1 cellular context compared by ENCODE assay signal in the genomic region with DNA sequence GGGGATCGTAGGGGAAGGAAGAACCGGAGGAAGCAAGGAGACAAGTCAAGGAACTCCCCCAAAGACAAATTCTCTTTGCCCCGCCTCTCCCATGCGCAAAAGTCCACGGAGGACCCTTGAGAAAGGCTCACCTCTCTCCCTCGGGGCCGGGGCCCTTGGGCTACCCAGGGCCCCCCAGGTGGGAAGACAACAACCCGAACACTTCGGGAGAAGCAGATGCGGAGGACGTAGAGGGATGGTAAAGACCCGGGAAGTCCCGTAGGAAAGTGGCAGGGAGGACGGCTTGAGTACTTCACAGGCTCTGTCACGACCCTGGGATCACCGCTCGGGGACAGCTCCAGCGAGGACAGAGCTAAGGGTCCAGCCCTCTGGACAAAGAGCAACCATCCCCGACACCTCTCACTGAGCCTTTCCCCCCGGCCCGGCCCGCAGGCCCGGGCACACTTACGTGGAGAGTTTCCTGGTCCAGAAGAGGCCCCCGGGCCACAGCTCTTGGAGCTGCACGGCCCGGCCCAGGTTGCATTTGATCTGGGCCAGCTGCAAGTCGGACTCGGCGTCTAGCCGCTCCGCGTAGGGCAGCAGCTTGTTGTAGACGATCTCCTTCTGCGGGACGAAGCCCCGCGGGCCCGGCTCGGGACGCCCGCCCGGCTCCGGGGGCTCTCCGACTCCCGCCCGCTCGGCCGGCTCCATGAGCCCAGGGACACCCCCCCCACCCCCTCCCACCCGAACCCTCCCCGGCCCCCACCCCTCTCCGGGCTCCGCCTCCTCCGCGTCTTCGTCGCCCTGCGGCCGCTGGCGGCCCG.
A peak's percentile ranks its signal among the peaks of the same experiment; 100 is the strongest.
TF ChIP-seq lines count a peak whose summit lies in the region.

No MANE protein-coding gene starts in this region.

TF ChIP-seq in H1, 55 proteins besides CTCF, POLR2A, EP300 and RAD21 (continued from another document):
- TF ChIP-seq, protein P1, sequence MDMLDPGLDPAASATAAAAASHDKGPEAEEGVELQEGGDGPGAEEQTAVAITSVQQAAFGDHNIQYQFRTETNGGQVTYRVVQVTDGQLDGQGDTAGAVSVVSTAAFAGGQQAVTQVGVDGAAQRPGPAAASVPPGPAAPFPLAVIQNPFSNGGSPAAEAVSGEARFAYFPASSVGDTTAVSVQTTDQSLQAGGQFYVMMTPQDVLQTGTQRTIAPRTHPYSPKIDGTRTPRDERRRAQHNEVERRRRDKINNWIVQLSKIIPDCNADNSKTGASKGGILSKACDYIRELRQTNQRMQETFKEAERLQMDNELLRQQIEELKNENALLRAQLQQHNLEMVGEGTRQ (IDR thresholded peaks at IDR 0.05; ENCODE audit: low read length): no peak
- TF ChIP-seq KDM4A (IDR thresholded peaks at IDR 0.05; ENCODE audit: low read depth, low read length, severe bottlenecking) (peak; percentile 26), KDM5A (IDR thresholded peaks at IDR 0.05; ENCODE audit: low read length) (no peak), RNF2 (IDR thresholded peaks at IDR 0.05; ENCODE audit: borderline replicate concordance, low read depth, low read length, missing control alignments, poor library complexity, severe bottlenecking) (no peak), RBBP5 (IDR thresholded peaks at IDR 0.05; ENCODE audit: borderline replicate concordance, low read depth, low read length) (0 out of 2 replicates have a peak, but pooled peaks have one; percentile 12), SP2 (IDR thresholded peaks at IDR 0.05; ENCODE audit: low read length) (no peak), NRF1 (IDR thresholded peaks at IDR 0.05; ENCODE audit: low read depth, low read length) (no peak), YY1 (IDR thresholded peaks at IDR 0.05; ENCODE audit: low read depth, low read length) (no peak), FOSL1 (IDR thresholded peaks at IDR 0.05; ENCODE audit: insufficient read depth, low read depth, low read length) (no peak), GABPA (IDR thresholded peaks at IDR 0.05; ENCODE audit: borderline replicate concordance, insufficient read depth, low read length) (no peak), POLR2AphosphoS5 (IDR thresholded peaks at IDR 0.05; ENCODE audit: low read depth, low read length) (0 out of 2 replicates have a peak, but pooled peaks have one; percentile 46), HDAC2 (IDR thresholded peaks at IDR 0.05; ENCODE audit: borderline replicate concordance in 1 of 2, low read depth in 2 of 2, low read length in 2 of 2) (no peak)
- TF ChIP-seq, protein P2, sequence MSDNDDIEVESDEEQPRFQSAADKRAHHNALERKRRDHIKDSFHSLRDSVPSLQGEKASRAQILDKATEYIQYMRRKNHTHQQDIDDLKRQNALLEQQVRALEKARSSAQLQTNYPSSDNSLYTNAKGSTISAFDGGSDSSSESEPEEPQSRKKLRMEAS (IDR thresholded peaks at IDR 0.05): no peak
- TF ChIP-seq, protein P3, sequence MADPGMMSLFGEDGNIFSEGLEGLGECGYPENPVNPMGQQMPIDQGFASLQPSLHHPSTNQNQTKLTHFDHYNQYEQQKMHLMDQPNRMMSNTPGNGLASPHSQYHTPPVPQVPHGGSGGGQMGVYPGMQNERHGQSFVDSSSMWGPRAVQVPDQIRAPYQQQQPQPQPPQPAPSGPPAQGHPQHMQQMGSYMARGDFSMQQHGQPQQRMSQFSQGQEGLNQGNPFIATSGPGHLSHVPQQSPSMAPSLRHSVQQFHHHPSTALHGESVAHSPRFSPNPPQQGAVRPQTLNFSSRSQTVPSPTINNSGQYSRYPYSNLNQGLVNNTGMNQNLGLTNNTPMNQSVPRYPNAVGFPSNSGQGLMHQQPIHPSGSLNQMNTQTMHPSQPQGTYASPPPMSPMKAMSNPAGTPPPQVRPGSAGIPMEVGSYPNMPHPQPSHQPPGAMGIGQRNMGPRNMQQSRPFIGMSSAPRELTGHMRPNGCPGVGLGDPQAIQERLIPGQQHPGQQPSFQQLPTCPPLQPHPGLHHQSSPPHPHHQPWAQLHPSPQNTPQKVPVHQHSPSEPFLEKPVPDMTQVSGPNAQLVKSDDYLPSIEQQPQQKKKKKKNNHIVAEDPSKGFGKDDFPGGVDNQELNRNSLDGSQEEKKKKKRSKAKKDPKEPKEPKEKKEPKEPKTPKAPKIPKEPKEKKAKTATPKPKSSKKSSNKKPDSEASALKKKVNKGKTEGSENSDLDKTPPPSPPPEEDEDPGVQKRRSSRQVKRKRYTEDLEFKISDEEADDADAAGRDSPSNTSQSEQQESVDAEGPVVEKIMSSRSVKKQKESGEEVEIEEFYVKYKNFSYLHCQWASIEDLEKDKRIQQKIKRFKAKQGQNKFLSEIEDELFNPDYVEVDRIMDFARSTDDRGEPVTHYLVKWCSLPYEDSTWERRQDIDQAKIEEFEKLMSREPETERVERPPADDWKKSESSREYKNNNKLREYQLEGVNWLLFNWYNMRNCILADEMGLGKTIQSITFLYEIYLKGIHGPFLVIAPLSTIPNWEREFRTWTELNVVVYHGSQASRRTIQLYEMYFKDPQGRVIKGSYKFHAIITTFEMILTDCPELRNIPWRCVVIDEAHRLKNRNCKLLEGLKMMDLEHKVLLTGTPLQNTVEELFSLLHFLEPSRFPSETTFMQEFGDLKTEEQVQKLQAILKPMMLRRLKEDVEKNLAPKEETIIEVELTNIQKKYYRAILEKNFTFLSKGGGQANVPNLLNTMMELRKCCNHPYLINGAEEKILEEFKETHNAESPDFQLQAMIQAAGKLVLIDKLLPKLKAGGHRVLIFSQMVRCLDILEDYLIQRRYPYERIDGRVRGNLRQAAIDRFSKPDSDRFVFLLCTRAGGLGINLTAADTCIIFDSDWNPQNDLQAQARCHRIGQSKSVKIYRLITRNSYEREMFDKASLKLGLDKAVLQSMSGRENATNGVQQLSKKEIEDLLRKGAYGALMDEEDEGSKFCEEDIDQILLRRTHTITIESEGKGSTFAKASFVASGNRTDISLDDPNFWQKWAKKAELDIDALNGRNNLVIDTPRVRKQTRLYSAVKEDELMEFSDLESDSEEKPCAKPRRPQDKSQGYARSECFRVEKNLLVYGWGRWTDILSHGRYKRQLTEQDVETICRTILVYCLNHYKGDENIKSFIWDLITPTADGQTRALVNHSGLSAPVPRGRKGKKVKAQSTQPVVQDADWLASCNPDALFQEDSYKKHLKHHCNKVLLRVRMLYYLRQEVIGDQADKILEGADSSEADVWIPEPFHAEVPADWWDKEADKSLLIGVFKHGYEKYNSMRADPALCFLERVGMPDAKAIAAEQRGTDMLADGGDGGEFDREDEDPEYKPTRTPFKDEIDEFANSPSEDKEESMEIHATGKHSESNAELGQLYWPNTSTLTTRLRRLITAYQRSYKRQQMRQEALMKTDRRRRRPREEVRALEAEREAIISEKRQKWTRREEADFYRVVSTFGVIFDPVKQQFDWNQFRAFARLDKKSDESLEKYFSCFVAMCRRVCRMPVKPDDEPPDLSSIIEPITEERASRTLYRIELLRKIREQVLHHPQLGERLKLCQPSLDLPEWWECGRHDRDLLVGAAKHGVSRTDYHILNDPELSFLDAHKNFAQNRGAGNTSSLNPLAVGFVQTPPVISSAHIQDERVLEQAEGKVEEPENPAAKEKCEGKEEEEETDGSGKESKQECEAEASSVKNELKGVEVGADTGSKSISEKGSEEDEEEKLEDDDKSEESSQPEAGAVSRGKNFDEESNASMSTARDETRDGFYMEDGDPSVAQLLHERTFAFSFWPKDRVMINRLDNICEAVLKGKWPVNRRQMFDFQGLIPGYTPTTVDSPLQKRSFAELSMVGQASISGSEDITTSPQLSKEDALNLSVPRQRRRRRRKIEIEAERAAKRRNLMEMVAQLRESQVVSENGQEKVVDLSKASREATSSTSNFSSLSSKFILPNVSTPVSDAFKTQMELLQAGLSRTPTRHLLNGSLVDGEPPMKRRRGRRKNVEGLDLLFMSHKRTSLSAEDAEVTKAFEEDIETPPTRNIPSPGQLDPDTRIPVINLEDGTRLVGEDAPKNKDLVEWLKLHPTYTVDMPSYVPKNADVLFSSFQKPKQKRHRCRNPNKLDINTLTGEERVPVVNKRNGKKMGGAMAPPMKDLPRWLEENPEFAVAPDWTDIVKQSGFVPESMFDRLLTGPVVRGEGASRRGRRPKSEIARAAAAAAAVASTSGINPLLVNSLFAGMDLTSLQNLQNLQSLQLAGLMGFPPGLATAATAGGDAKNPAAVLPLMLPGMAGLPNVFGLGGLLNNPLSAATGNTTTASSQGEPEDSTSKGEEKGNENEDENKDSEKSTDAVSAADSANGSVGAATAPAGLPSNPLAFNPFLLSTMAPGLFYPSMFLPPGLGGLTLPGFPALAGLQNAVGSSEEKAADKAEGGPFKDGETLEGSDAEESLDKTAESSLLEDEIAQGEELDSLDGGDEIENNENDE (IDR thresholded peaks at IDR 0.05; ENCODE audit: insufficient replicate concordance, low read length): no peak
